Comparison of ENCODE assay signal across 13 cellular contexts in genomic region chr9:7104625-7105024, GRCh38.
DNase-seq lines count a peak whose midpoint lies in the region; ATAC-seq, FAIRE-seq and TF ChIP-seq lines count a peak whose summit lies in the region.
"Had no signal": no experiment of that assay in that cellular context is flagged by ENCODE, and none has a peak within 500 bp of the region (broad histone marks: within the 10 kb centered on the region; RNA-seq: fewer than 3 reads in every experiment).

No MANE protein-coding gene starts in this region.

- POLR2A ChIA-PET in activated CD4-positive, alpha-beta memory T cell treated with anti-CD3 and anti-CD28 coated beads, Interleukin-2, amount 10 ng/mL, durations not matched to agents 7 days and 5 days (lab: Charles Lee) = no interaction called here

- WGBS in trophoblast cell (ENCODE audit: extremely low coverage, insufficient coverage, insufficient read length) = no CpG with 5 or more reads among the region's 2 CpGs

- CTCF ChIA-PET in activated CD4-positive, alpha-beta memory T cell treated with anti-CD3 and anti-CD28 coated beads, Interleukin-2, amount 10 ng/mL, durations not matched to agents 7 days and 5 days (lab: Charles Lee) = no interaction called here

- no peak overlapping the region for H3K4me3 Mint-ChIP-seq in CD14-positive monocyte
- H3K4me3 Mint-ChIP-seq in activated CD4-positive, alpha-beta memory T cell treated with anti-CD3 and anti-CD28 coated beads, Interleukin-2, amount 10 ng/mL, durations not matched to agents 7 days and 5 days = no peak overlapping the region

- peak overlapping the region; percentile 95 for H2BK120ac ChIP-seq in trophoblast cell (ENCODE audit: insufficient read depth, low read length, poor library complexity)

- no peaks in the 10 kb centered on the region for H3K79me2 ChIP-seq in trophoblast cell (ENCODE audit: control insufficient read depth, insufficient read depth, low read length, poor library complexity)

- ATAC-seq in omental fat pad (ENCODE audit: low FRiP score) = no peak

- TF ChIP-seq CTCF in CD14-positive monocyte (IDR thresholded peaks at IDR 0.05) = no peak
- TF ChIP-seq CTCF in bronchial epithelial cell (IDR thresholded peaks at IDR 0.05; ENCODE audit: insufficient read depth, low read length, severe bottlenecking) = no peak
- TF ChIP-seq CTCF in omental fat pad (IDR thresholded peaks at IDR 0.05) = no peak

- intact Hi-C loops in CD14-positive monocyte (cut with micrococcal nuclease) = no loop called here

- H3K27me3 ChIP-seq in bronchial epithelial cell (ENCODE audit: control insufficient read depth, insufficient read depth, low read length) (no peaks in the 10 kb centered on the region), trophoblast cell (ENCODE audit: insufficient read depth, low read length) (no peaks in the 10 kb centered on the region)

- no peak overlapping the region for H2AFZ ChIP-seq in trophoblast cell (ENCODE audit: insufficient read depth, low read length, poor library complexity)
- H2AFZ ChIP-seq: GM23248 had no signal

- no peak overlapping the region for H3K23ac ChIP-seq in trophoblast cell (ENCODE audit: low read length)

- FAIRE-seq in bronchial epithelial cell (lab: Jason Lieb, UNC) = peak; percentile 36

- H2AK5ac ChIP-seq in trophoblast cell (ENCODE audit: low read length) = no peak overlapping the region

- H3K9ac ChIP-seq in trophoblast cell (ENCODE audit: low read length) = no peak overlapping the region
- H3K9ac ChIP-seq: GM23248, KMS-11 had no signal

- H3K27ac Mint-ChIP-seq in CD14-positive monocyte = peak overlapping the region in 4 of 7 donors; percentile 2 to 37 (median 14)
- H3K27ac Mint-ChIP-seq in activated CD4-positive, alpha-beta memory T cell treated with anti-CD3 and anti-CD28 coated beads, Interleukin-2, amount 10 ng/mL, durations not matched to agents 7 days and 5 days = no peak overlapping the region

- H3K4ac ChIP-seq in trophoblast cell (ENCODE audit: low read depth, low read length) = peak overlapping the region; percentile 47

- no peak overlapping the region for H3K14ac ChIP-seq in trophoblast cell (ENCODE audit: low read length)

- peak overlapping the region; percentile 96 for H4K91ac ChIP-seq in trophoblast cell (ENCODE audit: low read depth, low read length)

- no peak overlapping the region for H4K12ac ChIP-seq in trophoblast cell (ENCODE audit: low read depth, low read length)

- H3K9me3 Mint-ChIP-seq in CD14-positive monocyte = peaks cover 0 to 17% (median 3%) of the 10 kb centered on the region in 7 donors
- no peaks in the 10 kb centered on the region for H3K9me3 Mint-ChIP-seq in activated CD4-positive, alpha-beta memory T cell treated with anti-CD3 and anti-CD28 coated beads, Interleukin-2, amount 10 ng/mL, durations not matched to agents 7 days and 5 days

- no peaks in the 10 kb centered on the region for H3K9me3 ChIP-seq in trophoblast cell (ENCODE audit: insufficient read depth, low read depth, low read length)
- H3K9me3 ChIP-seq: HAP-1 had no signal

- H3K4me1 Mint-ChIP-seq in CD14-positive monocyte = peaks cover 17% of the 10 kb centered on the region
- H3K4me1 Mint-ChIP-seq in activated CD4-positive, alpha-beta memory T cell treated with anti-CD3 and anti-CD28 coated beads, Interleukin-2, amount 10 ng/mL, durations not matched to agents 7 days and 5 days = no peaks in the 10 kb centered on the region

- no peak overlapping the region for H4K8ac ChIP-seq in trophoblast cell (ENCODE audit: low read depth, low read length)

- H3K4me3 ChIP-seq in bronchial epithelial cell (ENCODE audit: low read depth, low read length) (no peak overlapping the region), trophoblast cell (ENCODE audit: low read depth, low read length) (no peak overlapping the region)
- H3K4me3 ChIP-seq: GM23248, HAP-1 had no signal

- H3K27ac ChIP-seq in trophoblast cell (ENCODE audit: low read depth, low read length) = peak overlapping the region; percentile 93
- H3K27ac ChIP-seq: C4-2B, GM23248, KMS-11 had no signal

- no peak overlapping the region for H3K4me2 ChIP-seq in trophoblast cell (ENCODE audit: low read length)
- H3K4me2 ChIP-seq: KMS-11 had no signal

- no peak for DNase-seq in CD14-positive monocyte (ENCODE audit: low spot score)
- peak; percentile 61 for DNase-seq in DMS79 (lab: John Stamatoyannopoulos, UW)
- no peak for DNase-seq in bronchial epithelial cell (ENCODE audit: low read depth)
- DNase-seq in trophoblast cell = no peak
- DNase-seq in omental fat pad (ENCODE audit: low spot score) = no peak
- no peak for DNase-seq in SW 1271 (lab: John Stamatoyannopoulos, UW)
- no peak for DNase-seq in activated CD4-positive, alpha-beta memory T cell treated with anti-CD3 and anti-CD28 coated beads, Interleukin-2, amount 10 ng/mL, durations not matched to agents 7 days and 5 days
- DNase-seq: GM23248, NCI-H1436, NCI-H2081 had no signal

- peak overlapping the region; percentile 74 for H3K18ac ChIP-seq in trophoblast cell (ENCODE audit: low read length)

- H3K79me1 ChIP-seq in trophoblast cell (ENCODE audit: low read length) = peaks cover 25% of the 10 kb centered on the region

- no peaks in the 10 kb centered on the region for H3K27me3 Mint-ChIP-seq in CD14-positive monocyte (ENCODE audit: low read depth in 3 of 3)
- no peaks in the 10 kb centered on the region for H3K27me3 Mint-ChIP-seq in activated CD4-positive, alpha-beta memory T cell treated with anti-CD3 and anti-CD28 coated beads, Interleukin-2, amount 10 ng/mL, durations not matched to agents 7 days and 5 days

- H3K36me3 Mint-ChIP-seq in CD14-positive monocyte = peaks cover 35 to 45% of the 10 kb centered on the region in 2 donors
- peaks cover 46% of the 10 kb centered on the region for H3K36me3 Mint-ChIP-seq in activated CD4-positive, alpha-beta memory T cell treated with anti-CD3 and anti-CD28 coated beads, Interleukin-2, amount 10 ng/mL, durations not matched to agents 7 days and 5 days (ENCODE audit: low read depth)

- peak overlapping the region; percentile 96 for H2BK5ac ChIP-seq in trophoblast cell (ENCODE audit: low read depth, low read length, poor library complexity)

- peaks cover 5 to 18% of the 10 kb centered on the region in 2 experiments for H3K4me1 ChIP-seq in trophoblast cell (ENCODE audit: control insufficient read depth in 1 of 2, insufficient read depth in 2 of 2, low read length in 2 of 2)
- H3K4me1 ChIP-seq: HAP-1 had no signal

- peak overlapping the region; percentile 70 for H2BK12ac ChIP-seq in trophoblast cell (ENCODE audit: low read length)

- H3K36me3 ChIP-seq in bronchial epithelial cell (ENCODE audit: control insufficient read depth, insufficient read depth, low read length) (peaks cover 5% of the 10 kb centered on the region), trophoblast cell (ENCODE audit: control insufficient read depth in 1 of 2, insufficient read depth in 2 of 2, low read length in 2 of 2) (no peaks in the 10 kb centered on the region)
- H3K36me3 ChIP-seq: HAP-1 had no signal
